Comparison of ENCODE assay signal across 15 cellular contexts in the genomic region with DNA sequence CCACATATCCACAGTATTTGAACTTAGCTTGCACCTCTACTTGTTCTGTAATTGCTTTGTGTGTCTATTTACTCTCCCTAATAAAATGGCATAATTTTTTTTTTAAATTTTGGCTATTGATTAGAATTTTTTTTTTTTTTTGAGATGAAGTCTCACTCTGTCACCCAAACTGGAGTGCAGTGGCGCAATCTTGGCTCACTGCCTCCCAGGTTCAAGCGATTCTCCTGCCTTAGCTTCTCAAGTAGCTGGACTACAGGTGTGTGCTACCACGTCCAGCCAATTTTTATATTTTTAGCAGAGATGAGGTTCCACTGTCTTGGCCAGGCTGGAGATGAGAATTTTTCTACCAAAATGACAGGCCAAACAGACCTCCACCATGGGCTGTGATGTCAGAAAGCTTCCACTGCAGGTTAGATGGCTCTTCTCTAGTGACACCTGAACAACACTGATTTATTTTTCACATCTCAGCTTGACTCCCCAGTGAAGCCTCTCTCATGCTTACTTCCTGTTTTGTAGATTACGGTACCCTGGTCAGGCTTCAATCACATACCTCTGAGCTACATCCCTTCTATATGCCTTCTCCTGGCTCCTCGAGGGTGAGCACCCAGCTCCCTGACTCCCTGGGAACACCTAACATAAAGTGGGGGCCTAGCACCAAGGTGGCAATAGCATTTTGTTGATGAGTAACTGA.
A peak's percentile ranks its signal among the peaks of the same experiment; 100 is the strongest.
DNase-seq lines count a peak whose midpoint lies in the region; ATAC-seq and TF ChIP-seq lines count a peak whose summit lies in the region.
"Had no signal": no experiment of that assay in that cellular context is flagged by ENCODE, and none has a peak within 500 bp of the region (broad histone marks: within the 10 kb centered on the region; RNA-seq: fewer than 3 reads in every experiment).

No MANE protein-coding gene starts in this region.

- intact Hi-C loops in mucosa of descending colon (cut with DNase I, micrococcal nuclease) = loop anchor here (5.0 to 10.0 kb wide), 3 partner anchors 128 to 425 kb away; no protein-coding TSS in a partner anchor

- H3K9me3 ChIP-seq in mucosa of descending colon = no peaks in the 10 kb centered on the region
- H3K9me3 ChIP-seq: stomach, uterus had no signal

- no peaks in the 10 kb centered on the region for H3K36me3 Mint-ChIP-seq in stimulated activated memory B cell treated with anti-CD40 and anti-IgM and Interleukin-4, amounts not matched to agents 10 μg/mL and 1 μg/mL and 100 μg/mL, for 72 hours
- H3K36me3 Mint-ChIP-seq: IgD-negative memory B cell had no signal

- ATAC-seq in GM19372 (IDR thresholded peaks at IDR 0.05; ENCODE audit: low read depth, unreplicated experiment) = peak; percentile 42
- peak; percentile 61 for ATAC-seq in HG02623 (IDR thresholded peaks at IDR 0.05; ENCODE audit: unreplicated experiment)
- peak; percentile 56 for ATAC-seq in HG03460 (IDR thresholded peaks at IDR 0.05; ENCODE audit: unreplicated experiment)
- ATAC-seq in stimulated activated memory B cell treated with anti-CD40 and anti-IgM and Interleukin-4, amounts not matched to agents 10 μg/mL and 1 μg/mL and 100 μg/mL, for 72 hours = peak; percentile 47
- ATAC-seq in mucosa of descending colon = no peak
- ATAC-seq: activated CD4-positive, alpha-beta T cell treated with anti-CD3 and anti-CD28 coated beads for 36 hours; left cardiac atrium had no signal

- H3K36me3 ChIP-seq in mucosa of descending colon (ENCODE audit: low read depth) = no peaks in the 10 kb centered on the region
- H3K36me3 ChIP-seq: uterus had no signal

- H3K9me3 Mint-ChIP-seq in stimulated activated memory B cell treated with anti-CD40 and anti-IgM and Interleukin-4, amounts not matched to agents 10 μg/mL and 1 μg/mL and 100 μg/mL, for 72 hours = no peaks in the 10 kb centered on the region
- H3K9me3 Mint-ChIP-seq: IgD-negative memory B cell had no signal

- H3K4me3 Mint-ChIP-seq in stimulated activated memory B cell treated with anti-CD40 and anti-IgM and Interleukin-4, amounts not matched to agents 10 μg/mL and 1 μg/mL and 100 μg/mL, for 72 hours = no peak overlapping the region
- H3K4me3 Mint-ChIP-seq: activated CD4-positive, alpha-beta T cell treated with anti-CD3 and anti-CD28 coated beads for 36 hours; IgD-negative memory B cell had no signal

- TF ChIP-seq CTCF in mucosa of descending colon (IDR thresholded peaks at IDR 0.05) = no peak

- no peaks in the 10 kb centered on the region for H3K4me1 Mint-ChIP-seq in stimulated activated memory B cell treated with anti-CD40 and anti-IgM and Interleukin-4, amounts not matched to agents 10 μg/mL and 1 μg/mL and 100 μg/mL, for 72 hours

- H3K4me1 ChIP-seq in mucosa of descending colon (ENCODE audit: low read depth) = no peaks in the 10 kb centered on the region
- H3K4me1 ChIP-seq: parathyroid adenoma, uterus had no signal

- no peak overlapping the region for H3K4me3 ChIP-seq in mucosa of descending colon
- H3K4me3 ChIP-seq: smooth muscle cell, stomach, uterus had no signal

- DNase-seq in mucosa of descending colon = no peak
- no peak for DNase-seq in RPMI8226
- DNase-seq in UCSD-AML1 (lab: John Stamatoyannopoulos, UW; ENCODE audit: unreplicated experiment) = no peak
- DNase-seq: activated CD4-positive, alpha-beta T cell treated with anti-CD3 and anti-CD28 coated beads for 36 hours; activated naive CD4-positive, alpha-beta T cell treated with anti-CD3 and anti-CD28 coated beads, Interleukin-2, amount 50 U/mL, for 16 hours; left cardiac atrium; stomach; uterus had no signal

- no peak overlapping the region for H3K27ac Mint-ChIP-seq in stimulated activated memory B cell treated with anti-CD40 and anti-IgM and Interleukin-4, amounts not matched to agents 10 μg/mL and 1 μg/mL and 100 μg/mL, for 72 hours
- H3K27ac Mint-ChIP-seq: activated CD4-positive, alpha-beta T cell treated with anti-CD3 and anti-CD28 coated beads for 36 hours; IgD-negative memory B cell had no signal

- no peaks in the 10 kb centered on the region for H3K27me3 Mint-ChIP-seq in stimulated activated memory B cell treated with anti-CD40 and anti-IgM and Interleukin-4, amounts not matched to agents 10 μg/mL and 1 μg/mL and 100 μg/mL, for 72 hours
- H3K27me3 Mint-ChIP-seq: activated CD4-positive, alpha-beta T cell treated with anti-CD3 and anti-CD28 coated beads for 36 hours; IgD-negative memory B cell had no signal
